Comparison of ENCODE assay signal across 8 cellular contexts in genomic region chrX:14029425-14030247, GRCh38. TPM values are rescaled to one million over a fixed set of nuclear protein-coding genes. Genes with fewer than 3 reads are reported as not detected.
DNase-seq lines count a peak whose midpoint lies in the region; TF ChIP-seq lines count a peak whose summit lies in the region.

TSS of gene GEMIN8 (minus strand) at chrX:14029892. CDS start at chrX:14021478, 8,414 bp downstream.

- no peak for TF ChIP-seq CTCF in GM20000 (IDR thresholded peaks at IDR 0.05; ENCODE audit: extremely low read depth, missing control alignments)
- no peak for TF ChIP-seq CTCF in endothelial cell (IDR thresholded peaks at IDR 0.05; ENCODE audit: unreplicated experiment)
- no peak for TF ChIP-seq CTCF in mesothelial cell of epicardium (IDR thresholded peaks at IDR 0.05; ENCODE audit: unreplicated experiment)

- peaks cover 10% of the 10 kb centered on the region for H3K4me1 Mint-ChIP-seq in endothelial cell (ENCODE audit: unreplicated experiment)
- peaks cover 12% of the 10 kb centered on the region for H3K4me1 Mint-ChIP-seq in mesothelial cell of epicardium

- peak; percentile 92 for DNase-seq in COLO668 (lab: John Stamatoyannopoulos, UW; ENCODE audit: unreplicated experiment)
- DNase-seq in GM20000 (ENCODE audit: low spot score): peak; percentile 79
- DNase-seq in HT1080 (ENCODE audit: low read depth): peak; percentile 94
- DNase-seq in NOMO-1 treated with dmso at 0.1 percent for 144 hours (lab: John Stamatoyannopoulos, UW; ENCODE audit: unreplicated experiment): peak; percentile 82
- DNase-seq in activated CD8-positive, alpha-beta memory T cell treated with anti-CD3 and anti-CD28 coated beads, Interleukin-2, amount 50 U/mL, for 24 hours (ENCODE audit: extremely low read depth): peak; percentile 56
- peak; percentile 64 for DNase-seq in endothelial cell (ENCODE audit: low spot score)
- DNase-seq in mesothelial cell of epicardium (ENCODE audit: low spot score in 2 of 2, unreplicated experiment in 2 of 2): peak; percentile 76 to 87
- DNase-seq in stimulated activated CD8-positive, alpha-beta memory T cell treated with anti-CD3 and anti-CD28 coated beads, Interleukin-15, amount 100 ng/mL, for 48 hours (ENCODE audit: low read depth in 2 of 2): peak; percentile 77 to 84

- H3K27ac Mint-ChIP-seq in endothelial cell (ENCODE audit: unreplicated experiment) (peak within 1 kb of the TSS; percentile 98), mesothelial cell of epicardium (peak within 1 kb of the TSS; percentile 97)

- H3K36me3 Mint-ChIP-seq in endothelial cell (ENCODE audit: low read depth, unreplicated experiment) (no peaks in the 10 kb centered on the region), mesothelial cell of epicardium (no peaks in the 10 kb centered on the region)

- H3K27me3 Mint-ChIP-seq in endothelial cell (ENCODE audit: unreplicated experiment) (no peaks in the 10 kb centered on the region), mesothelial cell of epicardium (ENCODE audit: low read depth) (no peaks in the 10 kb centered on the region)

- H3K4me3 Mint-ChIP-seq in endothelial cell (ENCODE audit: unreplicated experiment) (peak within 1 kb of the TSS; percentile 96), mesothelial cell of epicardium (peak within 1 kb of the TSS; percentile 85)

- H3K9me3 Mint-ChIP-seq in endothelial cell (ENCODE audit: unreplicated experiment) (no peaks in the 10 kb centered on the region), mesothelial cell of epicardium (peaks cover 10% of the 10 kb centered on the region)

RNA-seq across cellular contexts. Expression of gene GEMIN8, which starts in this region (rescaled TPM):
- 10.5 and 10.7 TPM in 2 replicates for total RNA-seq in HT1080 (2014; rRNA removed; shearing (Covaris generic))
- polyA plus RNA-seq in HT1080 (2015; cell fraction: cytosol; rRNA removed): 9.8 and 10.7 TPM in 2 replicates
- 18.4 and 25.1 TPM in 2 replicates for polyA plus RNA-seq in HT1080 (2015; cell fraction: nucleus; rRNA removed)
- total RNA-seq in endothelial cell (ENCODE audit: unreplicated experiment): 12.0 TPM
- 16.2 to 16.7 TPM (median 16.6 TPM) in 3 replicates for total RNA-seq in mesothelial cell of epicardium

Comparison
In these comparisons a context has a peak if more than half of its experiments do, and no peak if none do; other contexts are left out.
1. Peak in every context shown above with its lines: DNase-seq.